ENCODE assay signal across 8 cellular contexts in the genomic region with DNA sequence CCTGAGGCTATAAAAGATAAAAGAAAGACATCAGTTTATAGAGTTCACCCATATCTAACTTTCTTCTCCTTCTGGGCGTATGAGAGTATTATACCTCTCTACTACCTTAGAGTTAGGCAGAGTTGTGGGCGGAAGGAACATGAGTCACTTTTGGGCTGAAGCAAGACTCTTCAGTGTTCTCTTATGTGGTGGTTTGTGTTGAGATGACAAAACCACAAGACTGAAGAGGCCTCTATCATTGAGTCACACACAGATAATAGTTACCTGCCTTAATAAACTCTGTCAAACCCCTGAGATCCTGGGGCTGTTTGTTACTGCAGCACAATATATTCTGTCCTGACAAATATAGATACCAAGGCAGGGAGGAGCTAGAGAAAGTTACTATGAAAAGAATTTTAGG.
DNase-seq lines count a peak whose midpoint lies in the region; ATAC-seq, FAIRE-seq and TF ChIP-seq lines count a peak whose summit lies in the region.

No MANE protein-coding gene starts in this region.

- H3K27me3 ChIP-seq in GM23248 (replicated peaks; ENCODE audit: insufficient read depth) (peaks cover 31% of the 10 kb centered on the region), bronchial epithelial cell (ENCODE audit: control insufficient read depth, insufficient read depth, low read length) (no peaks in the 10 kb centered on the region), stomach (no peaks in the 10 kb centered on the region), GM23338 (ENCODE audit: insufficient read depth) (no peaks in the 10 kb centered on the region)

- H3K9me3 ChIP-seq in GM23248 (ENCODE audit: low read depth) (no peaks in the 10 kb centered on the region), stomach (no peaks in the 10 kb centered on the region)

- H3K36me3 Mint-ChIP-seq in GM23338 (ENCODE audit: low read depth), result no peaks in the 10 kb centered on the region

- no peaks in the 10 kb centered on the region for H3K9me2 ChIP-seq in GM23248 (ENCODE audit: insufficient read depth)
- no peaks in the 10 kb centered on the region for H3K9me2 ChIP-seq in GM23338 (ENCODE audit: insufficient read depth)

- H4K20me1 ChIP-seq in GM23248 (ENCODE audit: insufficient read depth) (no peaks in the 10 kb centered on the region), GM23338 (replicated peaks; ENCODE audit: insufficient read depth) (no peaks in the 10 kb centered on the region)

- no peak for TF ChIP-seq CTCF in bronchial epithelial cell (IDR thresholded peaks at IDR 0.05; ENCODE audit: insufficient read depth, low read length, severe bottlenecking)
- no peak for TF ChIP-seq CTCF in stomach (IDR thresholded peaks at IDR 0.05)
- no peak for TF ChIP-seq CTCF in GM23338 (conservative IDR thresholded peaks at IDR 0.05; ENCODE audit: low read depth in 2 of 2)

- no peak overlapping the region for H3K27ac Mint-ChIP-seq in GM23338

- peaks cover 39% of the 10 kb centered on the region for H3K4me1 Mint-ChIP-seq in GM23338

- H3K4me2 ChIP-seq in GM23248 (ENCODE audit: unreplicated experiment) (no peak overlapping the region), GM23338 (no peak overlapping the region)

- FAIRE-seq in GM12892 (lab: Jason Lieb, UNC), result peak; percentile 53
- FAIRE-seq in bronchial epithelial cell (lab: Jason Lieb, UNC), result peak; percentile 23

- H3K27me3 Mint-ChIP-seq in GM23338 (ENCODE audit: insufficient read depth, low read depth, poor library complexity), result no peaks in the 10 kb centered on the region

- H3K4me3 ChIP-seq in GM23248 (no peak overlapping the region), bronchial epithelial cell (ENCODE audit: low read depth, low read length) (no peak overlapping the region), stomach (no peak overlapping the region), GM23338 (no peak overlapping the region)

- no peak overlapping the region for H3K9ac ChIP-seq in GM23248

- H3K4me1 ChIP-seq in GM23248 (ENCODE audit: insufficient read depth), result no peaks in the 10 kb centered on the region; the same call in 1 of the 2 replicates
- peaks cover 8 to 22% (median 10%) of the 10 kb centered on the region in 4 donors for H3K4me1 ChIP-seq in stomach
- H3K4me1 ChIP-seq in GM23338 (ENCODE audit: insufficient read depth), result peaks cover 26% of the 10 kb centered on the region

- H3F3A ChIP-seq in GM23248 (ENCODE audit: insufficient read depth), result no peaks in the 10 kb centered on the region
- H3F3A ChIP-seq in GM23338 (replicated peaks; ENCODE audit: low read depth), result no peaks in the 10 kb centered on the region

- TF ChIP-seq EP300 in stomach (IDR thresholded peaks at IDR 0.05), result no peak

- in situ Hi-C loops in GM23248 (cut with MboI), result no loop called here

- H2AFZ ChIP-seq in GM23248 (no peak overlapping the region), GM23338 (no peak overlapping the region)

- WGBS in GM23248 (ENCODE audit: low coverage in 1 of 2, low lambda C conversion rate in 2 of 2, missing lambda C conversion rate in 2 of 2), 2 experiments, result 77 to 80% methylated on average over 2 of the region's 2 CpGs
- WGBS in stomach, 5 donors, result 68 to 89% (median 82%) methylated on average over 2 of the region's 2 CpGs

- no peaks in the 10 kb centered on the region for H3K9me3 Mint-ChIP-seq in GM23338

- no peak for ATAC-seq in GM23338

- TF ChIP-seq POLR2A in GM12892 (IDR thresholded peaks at IDR 0.05; ENCODE audit: low read depth, low read length) (no peak), stomach (IDR thresholded peaks at IDR 0.05) (no peak)

- intact Hi-C loops in stomach (cut with DNase I; ENCODE audit: low total_unique reads), result no loop called here

- DNase-seq in GM12892 (ENCODE audit: insufficient read length) (no peak), GM23248 (peak; percentile 40), NCI-H226 (peak; percentile 91), bronchial epithelial cell (ENCODE audit: low read depth) (peak; percentile 94), DMS79 treated with DMSO at 0.1 percent for 48 hours (lab: John Stamatoyannopoulos, UW) (no peak), stomach (no peak), GM23338 (ENCODE audit: low spot score) (no peak)
- DNase-seq in stimulated activated CD8-positive, alpha-beta memory T cell treated with anti-CD3 and anti-CD28 coated beads, Interleukin-7, amount 100 ng/mL, for 4 hours (ENCODE audit: low read depth in 2 of 2), result peak; percentile 34 to 46

- no peaks in the 10 kb centered on the region for H3K79me2 ChIP-seq in GM23248 (ENCODE audit: insufficient read depth)
- H3K79me2 ChIP-seq in GM23338 (replicated peaks; ENCODE audit: insufficient read depth), result peaks cover 5% of the 10 kb centered on the region; the same call in 1 of the 2 replicates

- H3K36me3 ChIP-seq in GM23248 (ENCODE audit: low read depth) (no peaks in the 10 kb centered on the region), bronchial epithelial cell (ENCODE audit: control insufficient read depth, insufficient read depth, low read length) (no peaks in the 10 kb centered on the region), stomach (no peaks in the 10 kb centered on the region), GM23338 (ENCODE audit: insufficient read depth) (no peaks in the 10 kb centered on the region)

- H3K27ac ChIP-seq in GM23248 (no peak overlapping the region), stomach (peak overlapping the region in 2 of 5 donors; percentile 22 to 23), GM23338 (ENCODE audit: low read depth) (no peak overlapping the region)

- H3K4me3 Mint-ChIP-seq in GM23338, result no peak overlapping the region

TF ChIP-seq in GM23338, 12 proteins besides CTCF, POLR2A, EP300 and RAD21:
- TF ChIP-seq NANOG (IDR thresholded peaks at IDR 0.05; ENCODE audit: borderline replicate concordance) (no peak), ZNF114 (CRISPR knock-in tag; IDR thresholded peaks at IDR 0.05) (no peak), ZNF331 (CRISPR knock-in tag; IDR thresholded peaks at IDR 0.05; ENCODE audit: low read depth) (no peak), POLR2AphosphoS5 (IDR thresholded peaks at IDR 0.05; ENCODE audit: low read depth) (no peak)
- TF ChIP-seq, protein P1, sequence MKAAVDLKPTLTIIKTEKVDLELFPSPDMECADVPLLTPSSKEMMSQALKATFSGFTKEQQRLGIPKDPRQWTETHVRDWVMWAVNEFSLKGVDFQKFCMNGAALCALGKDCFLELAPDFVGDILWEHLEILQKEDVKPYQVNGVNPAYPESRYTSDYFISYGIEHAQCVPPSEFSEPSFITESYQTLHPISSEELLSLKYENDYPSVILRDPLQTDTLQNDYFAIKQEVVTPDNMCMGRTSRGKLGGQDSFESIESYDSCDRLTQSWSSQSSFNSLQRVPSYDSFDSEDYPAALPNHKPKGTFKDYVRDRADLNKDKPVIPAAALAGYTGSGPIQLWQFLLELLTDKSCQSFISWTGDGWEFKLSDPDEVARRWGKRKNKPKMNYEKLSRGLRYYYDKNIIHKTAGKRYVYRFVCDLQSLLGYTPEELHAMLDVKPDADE (IDR thresholded peaks at IDR 0.05), result no peak

Comparison
In these comparisons a context has a peak if more than half of its experiments do, and no peak if none do; other contexts are left out.
1. DNase-seq: peak in GM23248 (single experiment), NCI-H226 (single experiment), bronchial epithelial cell (single experiment) and stimulated activated CD8-positive, alpha-beta memory T cell treated with anti-CD3 and anti-CD28 coated beads, Interleukin-7, amount 100 ng/mL, for 4 hours (2 of 2); none in GM12892 (single experiment), DMS79 treated with DMSO at 0.1 percent for 48 hours (single experiment), stomach (single experiment) and GM23338 (single experiment).